Comparison of ENCODE assay signal across 9 cellular contexts in genomic region chr17:76671912-76672262, GRCh38. TPM values are rescaled to one million over a fixed set of nuclear protein-coding genes. Genes with fewer than 3 reads are reported as not detected.
A peak's percentile ranks its signal among the peaks of the same experiment; 100 is the strongest.
DNase-seq lines count a peak whose midpoint lies in the region; ATAC-seq and TF ChIP-seq lines count a peak whose summit lies in the region.
"Had no signal": no experiment of that assay in that cellular context is flagged by ENCODE, and none has a peak within 500 bp of the region (broad histone marks: within the 10 kb centered on the region; RNA-seq: fewer than 3 reads in every experiment).

No MANE protein-coding gene starts in this region.

- TF ChIP-seq POLR2A in Peyer's patch (IDR thresholded peaks at IDR 0.05), result peak; percentile 59 to 76

- peak overlapping the region; percentile 47 to 75 (median 59) for H3K4me3 ChIP-seq in Peyer's patch
- peak overlapping the region; percentile 63 for H3K4me3 ChIP-seq in fibroblast of mammary gland (ENCODE audit: control insufficient read depth, low read depth, low read length)
- peak overlapping the region; percentile 74 for H3K4me3 ChIP-seq in psoas muscle

- H3K4me1 ChIP-seq in Peyer's patch (peaks cover 0 to 4% (median 2%) of the 10 kb centered on the region in 4 donors), psoas muscle (peaks cover 7% of the 10 kb centered on the region)

- WGBS in psoas muscle, 3 donors, result 0 to 1% (median 0%) methylated on average over 19 of the region's 19 CpGs

- TF ChIP-seq CTCF in Peyer's patch (IDR thresholded peaks at IDR 0.05) (peak in 2 of 6 experiments; percentile 27 to 31), fibroblast of mammary gland (conservative IDR thresholded peaks at IDR 0.05; ENCODE audit: control insufficient read depth, insufficient read depth, low read depth, low read length) (no peak), psoas muscle (IDR thresholded peaks at IDR 0.05) (no peak)

- ATAC-seq in GM21528 (IDR thresholded peaks at IDR 0.05; ENCODE audit: low FRiP score, unreplicated experiment), result peak; percentile 14
- peak; percentile 5 to 31 (median 14) for ATAC-seq in psoas muscle
- no peak for ATAC-seq in HG02973 (IDR thresholded peaks at IDR 0.05; ENCODE audit: unreplicated experiment)

- no peaks in the 10 kb centered on the region for H3K9me3 ChIP-seq in Peyer's patch
- H3K9me3 ChIP-seq in psoas muscle, result no peaks in the 10 kb centered on the region

- intact Hi-C loops in psoas muscle (cut with DNase I), result no loop called here

- no peaks in the 10 kb centered on the region for H3K36me3 ChIP-seq in Peyer's patch
- H3K36me3 ChIP-seq in psoas muscle (ENCODE audit: insufficient read depth in 1 of 2, low read depth in 1 of 2), result peaks cover 0 to 4% of the 10 kb centered on the region in 2 donors

- H3K27me3 ChIP-seq in Peyer's patch (no peaks in the 10 kb centered on the region), psoas muscle (ENCODE audit: insufficient read depth in 3 of 3, low read length in 2 of 3) (peaks cover 0 to 1% (median 0%) of the 10 kb centered on the region in 3 donors)

- DNase-seq in Peyer's patch, result no peak
- no peak for DNase-seq in fibroblast of mammary gland (ENCODE audit: low read depth)
- no peak for DNase-seq in psoas muscle
- DNase-seq in NCI-H2227 (lab: John Stamatoyannopoulos, UW; ENCODE audit: unreplicated experiment), result no peak
- DNase-seq in cerebellar nuclear complex (lab: John Stamatoyannopoulos, UW), result no peak
- DNase-seq in medulla oblongata (ENCODE audit: extremely low spot score), result no peak

- H3K27ac ChIP-seq in Peyer's patch (peak overlapping the region; percentile 72 to 93 (median 87)), psoas muscle (peak overlapping the region; percentile 87)

RNA-seq across cellular contexts. Expression of gene ST6GALNAC1, which starts 28.3 kb away (rescaled TPM):
- total RNA-seq in Peyer's patch (100 to 1,000 TPM in 2 of 4 donors, 10 to 100 TPM in 2; 91.6 to 135 (median 102) TPM), psoas muscle (1 to 10 TPM in 2 of 4 donors, under 1 TPM in 2; 0.42 to 3.6 (median 0.88) TPM)
- polyA plus RNA-seq in psoas muscle, result under 1 TPM; 0.38 to 0.58 (median 0.53) TPM
- total RNA-seq: dermis microvascular lymphatic vessel endothelial cell had no signal

RNA-seq across cellular contexts. Expression of gene MXRA7, which starts 38.9 kb away (rescaled TPM):
- total RNA-seq in Peyer's patch, result 10 to 100 TPM in 3 of 4 donors, 1 to 10 TPM in 1; 9.1 to 27.3 (median 23.4) TPM
- total RNA-seq in psoas muscle, result 10 to 100 TPM; 40.8 to 75.1 (median 52.0) TPM
- 10 to 100 TPM; 34.6 to 43.2 (median 37.6) TPM for polyA plus RNA-seq in psoas muscle

RNA-seq across cellular contexts. Expression of gene JMJD6, which starts 54.5 kb away (rescaled TPM):
- total RNA-seq in Peyer's patch (10 to 100 TPM; 21.5 to 42.6 (median 38.8) TPM), psoas muscle (10 to 100 TPM; 30.8 to 61.9 (median 53.6) TPM)
- polyA plus RNA-seq in psoas muscle, result 10 to 100 TPM; 32.3 to 81.9 (median 51.6) TPM

RNA-seq across cellular contexts. Expression of gene METTL23, which starts 54.8 kb away (rescaled TPM):
- total RNA-seq in Peyer's patch, result 10 to 100 TPM; 20.7 to 31.4 (median 27.0) TPM
- total RNA-seq in psoas muscle, result 10 to 100 TPM; 19.0 to 27.0 (median 24.3) TPM
- 10 to 100 TPM; 30.8 to 54.0 (median 36.5) TPM for polyA plus RNA-seq in psoas muscle

Comparison
In these comparisons a context has a peak if more than half of its experiments do, and no peak if none do; other contexts are left out.
1. RNA of gene ST6GALNAC1, which starts 28.3 kb away (total RNA-seq): 91.6 to 135 TPM in Peyer's patch; 0.42 to 3.6 TPM in psoas muscle; every median in the first group is over 10 times any median in the second.
2. Peak in every context shown above with its lines, with median percentiles within 50 percentile points of each other: H3K4me3 ChIP-seq.